ENCODE assay signal across 8 cellular contexts in the genomic region with DNA sequence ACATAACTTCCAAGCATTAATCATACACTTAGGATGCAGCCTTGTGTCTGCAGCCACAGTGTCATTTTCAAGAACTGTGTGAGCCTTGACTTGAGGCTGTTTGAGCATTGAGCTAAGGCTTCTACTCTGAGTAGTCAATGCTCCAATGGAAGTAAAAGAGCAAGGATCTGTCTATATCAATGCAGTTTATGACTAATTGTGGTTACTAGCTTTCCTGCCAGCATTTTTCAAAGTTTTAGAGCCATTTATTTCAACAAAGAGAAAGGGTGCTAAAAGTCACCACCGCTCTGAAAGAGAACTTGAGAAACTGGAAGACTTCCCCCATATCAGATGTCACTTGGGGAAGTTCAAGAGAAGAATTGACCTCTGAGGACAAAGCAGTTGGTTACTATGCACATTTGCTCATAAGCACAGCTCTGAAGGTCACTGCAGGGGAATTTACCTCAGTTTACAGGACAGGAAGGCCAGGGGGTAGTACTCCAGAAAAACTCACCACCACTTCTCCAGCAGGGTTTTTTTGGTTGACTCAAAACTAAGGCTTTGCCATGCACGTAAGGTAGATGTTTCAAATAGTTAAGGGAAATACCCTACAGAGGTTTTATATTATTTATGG. TPM values are rescaled to one million over a fixed set of nuclear protein-coding genes. Genes with fewer than 3 reads are reported as not detected.
DNase-seq lines count a peak whose midpoint lies in the region; ATAC-seq, FAIRE-seq and TF ChIP-seq lines count a peak whose summit lies in the region.

No MANE protein-coding gene starts in this region.

- intact Hi-C loops in prostate gland (cut with DNase I) (no loop called here), thyroid gland (cut with DNase I) (no loop called here)

- TF ChIP-seq POLR2A in prostate gland (IDR thresholded peaks at IDR 0.05) (no peak), thyroid gland (IDR thresholded peaks at IDR 0.05) (no peak)

- H3K9me3 Mint-ChIP-seq in activated naive CD8-positive, alpha-beta T cell (ENCODE audit: low read depth): no peaks in the 10 kb centered on the region

- no peaks in the 10 kb centered on the region for H3K27me3 ChIP-seq in prostate gland (replicated peaks; ENCODE audit: insufficient read depth)
- no peaks in the 10 kb centered on the region for H3K27me3 ChIP-seq in small intestine (ENCODE audit: control insufficient read depth in 2 of 2, insufficient read depth in 2 of 2, low read length in 2 of 2)
- no peaks in the 10 kb centered on the region for H3K27me3 ChIP-seq in thyroid gland

- peaks cover 3% of the 10 kb centered on the region for H3K36me3 Mint-ChIP-seq in activated naive CD8-positive, alpha-beta T cell

- no peak overlapping the region for H3K4me3 Mint-ChIP-seq in activated naive CD8-positive, alpha-beta T cell

- H3K4me3 ChIP-seq in prostate gland (no peak overlapping the region), small intestine (ENCODE audit: low read depth in 1 of 2, low read length in 2 of 2) (no peak overlapping the region), thyroid gland (replicated peaks in 1 of 3) (no peak overlapping the region)

- peak; percentile 47 for ATAC-seq in GM21381 (IDR thresholded peaks at IDR 0.05; ENCODE audit: unreplicated experiment)
- peak; percentile 53 for ATAC-seq in HG03571 (IDR thresholded peaks at IDR 0.05; ENCODE audit: unreplicated experiment)

- peak overlapping the region; percentile 8 for H3K27ac Mint-ChIP-seq in activated naive CD8-positive, alpha-beta T cell

- no peaks in the 10 kb centered on the region for H3K27me3 Mint-ChIP-seq in activated naive CD8-positive, alpha-beta T cell

- no peaks in the 10 kb centered on the region for H3K36me3 ChIP-seq in prostate gland
- H3K36me3 ChIP-seq in small intestine (ENCODE audit: control insufficient read depth in 2 of 2, insufficient read depth in 2 of 2, low read length in 2 of 2): no peaks in the 10 kb centered on the region
- H3K36me3 ChIP-seq in thyroid gland: no peaks in the 10 kb centered on the region

- WGBS in prostate gland: 61% methylated on average over 2 of the region's 2 CpGs
- WGBS in small intestine, 3 donors: 77 to 87% (median 82%) methylated on average over 2 of the region's 2 CpGs
- WGBS in thyroid gland, 2 donors: 74 to 92% methylated on average over 2 of the region's 2 CpGs

- FAIRE-seq in small intestine (lab: Jason Lieb, UNC): no peak

- DNase-seq in EH (ENCODE audit: low read depth) (peak; percentile 93), renal cortical epithelial cell (ENCODE audit: low read depth) (peak; percentile 85), prostate gland (ENCODE audit: low spot score) (no peak), small intestine (no peak), thyroid gland (no peak)

- peaks cover 27% of the 10 kb centered on the region for H3K4me1 Mint-ChIP-seq in activated naive CD8-positive, alpha-beta T cell (ENCODE audit: low read depth)

- H3K9me3 ChIP-seq in prostate gland (no peaks in the 10 kb centered on the region), small intestine (ENCODE audit: control insufficient read depth, low read depth) (no peaks in the 10 kb centered on the region), thyroid gland (no peaks in the 10 kb centered on the region)

- TF ChIP-seq CTCF in prostate gland (IDR thresholded peaks at IDR 0.05): no peak
- TF ChIP-seq CTCF in thyroid gland (IDR thresholded peaks at IDR 0.05): no peak

- H3K4me1 ChIP-seq in prostate gland (replicated peaks) (no peaks in the 10 kb centered on the region), small intestine (ENCODE audit: control insufficient read depth in 2 of 2, insufficient read depth in 1 of 2, low read depth in 1 of 2, low read length in 1 of 2) (peaks cover 0 to 2% of the 10 kb centered on the region in 2 donors), thyroid gland (no peaks in the 10 kb centered on the region)

- no peak overlapping the region for H3K27ac ChIP-seq in prostate gland
- H3K27ac ChIP-seq in small intestine (ENCODE audit: low read depth in 1 of 2, low read length in 1 of 2): peak overlapping the region in 1 of 2 donors; percentile 71
- H3K27ac ChIP-seq in thyroid gland: no peak overlapping the region

RNA-seq across cellular contexts. Expression of a gene that starts 24.5 kb away (rescaled TPM):
- not detected in 2 replicates for total RNA-seq in renal cortical epithelial cell
- 10 to 100 TPM; 43.0 to 57.3 TPM for total RNA-seq in prostate gland
- polyA plus RNA-seq in small intestine: 10 to 100 TPM in 2 of 3 donors, 1 to 10 TPM in 1; 3.4 to 24.3 (median 15.4) TPM
- total RNA-seq in thyroid gland: 10 to 100 TPM; 19.7 to 32.6 (median 23.0) TPM

Comparison
In these comparisons a context has a peak if more than half of its experiments do, and no peak if none do; other contexts are left out.
1. DNase-seq: peak in EH (single experiment) and renal cortical epithelial cell (single experiment); none in prostate gland (single experiment), small intestine (single experiment) and thyroid gland (0 of 2).
2. RNA of a gene that starts 24.5 kb away (total RNA-seq): 43.0 to 57.3 TPM in prostate gland and 19.7 to 32.6 TPM in thyroid gland; not detected in renal cortical epithelial cell; every median in the first group is over 10 times any median in the second.